In the genomic region with DNA sequence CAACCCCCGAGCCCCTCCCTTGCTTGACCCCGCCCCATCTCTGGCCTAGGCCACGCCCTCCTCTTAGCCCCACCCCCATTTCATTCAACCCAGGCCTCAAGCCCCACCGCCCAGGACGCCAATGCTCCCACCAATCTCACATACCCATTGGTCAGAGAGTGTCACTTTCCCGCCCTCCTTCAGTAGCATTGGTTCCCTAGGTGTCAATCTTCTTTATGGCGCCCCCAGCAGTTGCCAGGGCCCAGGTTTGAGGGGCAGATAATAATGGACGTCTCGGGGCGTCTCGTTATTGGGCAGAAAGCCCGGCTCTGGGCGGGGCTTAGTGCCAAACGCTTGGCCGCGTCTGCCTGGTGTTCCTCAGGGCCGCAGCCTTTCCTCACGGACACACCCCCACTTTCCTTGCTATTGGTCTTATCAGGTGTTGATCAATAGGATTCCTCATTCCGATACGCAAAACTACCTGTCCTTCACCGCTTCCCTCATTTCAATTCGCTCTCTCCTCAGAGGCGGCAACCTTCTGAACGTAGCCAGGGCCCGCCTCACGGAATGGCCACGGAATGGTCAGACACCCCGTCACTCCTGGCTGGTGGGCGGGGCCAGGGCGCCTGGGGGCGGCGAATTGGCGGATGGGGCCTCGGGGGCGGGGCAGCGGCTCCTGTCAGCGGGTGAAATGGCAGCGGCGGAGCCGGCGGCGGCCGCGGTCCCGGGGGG, we compare ENCODE assay signal across 8 cellular contexts.
DNase-seq lines count a peak whose midpoint lies in the region; ATAC-seq and TF ChIP-seq lines count a peak whose summit lies in the region.

Gene EVI5L, plus strand, starts transcription at position 658 of the 711 bp plus-strand sequence. CDS start 16,325 bp downstream, outside the sequence.

- no peaks in the 10 kb centered on the region for H3K36me3 ChIP-seq in OCI-LY3 (replicated peaks; ENCODE audit: low read depth, low read length)

- peak; percentile 90 for ATAC-seq in GM21528 (IDR thresholded peaks at IDR 0.05; ENCODE audit: low FRiP score, unreplicated experiment)

- peak within 1 kb of the TSS; percentile 57 for H3K9ac ChIP-seq in OCI-LY3 (ENCODE audit: low read length)

- no peak within 1 kb of the TSS for H3K27ac ChIP-seq in OCI-LY3 (ENCODE audit: low read length)

- peak within 1 kb of the TSS; percentile 56; the same call in 1 of the 2 replicates for H2AFZ ChIP-seq in OCI-LY3 (ENCODE audit: low read depth, low read length)

- no peaks in the 10 kb centered on the region for H3K79me2 ChIP-seq in OCI-LY3 (ENCODE audit: low read length)

- H3K4me2 ChIP-seq in OCI-LY3 (ENCODE audit: low read length), result peak within 1 kb of the TSS; percentile 75

- no peak for TF ChIP-seq CTCF in OCI-LY3 (IDR thresholded peaks at IDR 0.05; ENCODE audit: low read depth, low read length)
- no peak for TF ChIP-seq CTCF in epithelial cell of esophagus (IDR thresholded peaks at IDR 0.05; ENCODE audit: insufficient read depth, low read depth, low read length, missing control alignments)

- peaks cover 10% of the 10 kb centered on the region; the same call in 1 of the 2 replicates for H3K27me3 ChIP-seq in OCI-LY3 (ENCODE audit: low read depth, low read length)

- no peaks in the 10 kb centered on the region for H3K9me3 ChIP-seq in OCI-LY3 (ENCODE audit: insufficient read depth, low read length)

- H3K4me1 ChIP-seq in OCI-LY3 (ENCODE audit: low read length), result peaks cover 8% of the 10 kb centered on the region

- no peaks in the 10 kb centered on the region for H4K20me1 ChIP-seq in OCI-LY3 (ENCODE audit: insufficient read depth, low read length)

- DNase-seq in D341Med (ENCODE audit: low spot score), result peak; percentile 98
- peak; percentile 96 for DNase-seq in HuH-7.5 (ENCODE audit: low spot score)
- peak; percentile 100 for DNase-seq in activated T-cell treated with anti-CD3 and anti-CD28 coated beads for 4 hours
- DNase-seq in epithelial cell of esophagus (ENCODE audit: low read depth), result peak; percentile 100
- DNase-seq in middle frontal gyrus (ENCODE audit: extremely low spot score, low spot score), result peak; percentile 99
- peak; percentile 99 for DNase-seq in stimulated activated CD8-positive, alpha-beta memory T cell treated with anti-CD3 and anti-CD28 coated beads, Interleukin-2, amount 100 ng/mL, for 1 hour (ENCODE audit: low read depth in 2 of 2)

- H3K4me3 ChIP-seq in OCI-LY3 (ENCODE audit: low read length) (peak within 1 kb of the TSS; percentile 81), epithelial cell of esophagus (ENCODE audit: low read length) (peak within 1 kb of the TSS; percentile 63)
